In genomic region chr1:33348194-33348593, GRCh38 we compare ENCODE assay signal across 8 cellular contexts. TPM values are rescaled to one million over a fixed set of nuclear protein-coding genes. Genes with fewer than 3 reads are reported as not detected.
DNase-seq lines count a peak whose midpoint lies in the region; ATAC-seq, FAIRE-seq and TF ChIP-seq lines count a peak whose summit lies in the region.

No MANE protein-coding gene starts in this region.

- no peak for DNase-seq in T-helper 2 cell treated with Interferon-gamma antibody and Interleukin-4, amounts not matched to agents 5 μg/mL and 100 μg/mL, for 36 hours (ENCODE audit: low spot score)
- DNase-seq in T-helper 2 cell (no peak), keratinocyte (ENCODE audit: low read depth, low spot score) (no peak), testis (no peak), nucleus accumbens (lab: John Stamatoyannopoulos, UW) (no peak), HuH-7.5 (ENCODE audit: low spot score) (no peak)
- DNase-seq in activated naive CD4-positive, alpha-beta T cell treated with anti-CD3 and anti-CD28 coated beads, Interleukin-2, amount 50 U/mL, for 72 hours (ENCODE audit: low spot score in 2 of 2): no peak

- H3K9me1 ChIP-seq in keratinocyte (ENCODE audit: control insufficient read depth, extremely low read depth, insufficient read depth, low read length): no peaks in the 10 kb centered on the region

- peaks cover 3% of the 10 kb centered on the region for H4K20me1 ChIP-seq in keratinocyte (ENCODE audit: control insufficient read depth, extremely low read depth, insufficient read depth, low read length)

- H3K4me3 ChIP-seq in keratinocyte (ENCODE audit: control insufficient read depth in 2 of 3, extremely low read depth in 1 of 3, insufficient read depth in 2 of 3, low read depth in 1 of 3, low read length in 3 of 3) (peak overlapping the region; percentile 69 to 82 (median 79)), testis (peak overlapping the region; percentile 90 to 94)

- H2AFZ ChIP-seq in keratinocyte (ENCODE audit: control insufficient read depth, low read length): no peak overlapping the region

- H3K36me3 ChIP-seq in keratinocyte (ENCODE audit: control insufficient read depth in 2 of 2, extremely low read depth in 1 of 2, insufficient read depth in 2 of 2, low read length in 2 of 2) (peaks cover 11 to 31% of the 10 kb centered on the region in 2 experiments), testis (ENCODE audit: low read depth, missing control alignments) (no peaks in the 10 kb centered on the region)

- ATAC-seq in activated naive CD4-positive, alpha-beta T cell treated with anti-CD3 and anti-CD28 coated beads, Interleukin-2, amount 50 U/mL, for 72 hours: no peak
- no peak for ATAC-seq in GM18858 (IDR thresholded peaks at IDR 0.05; ENCODE audit: unreplicated experiment)

- H3K9me3 Mint-ChIP-seq in T-helper 2 cell treated with Interferon-gamma antibody and Interleukin-4, amounts not matched to agents 5 μg/mL and 100 μg/mL, for 36 hours: no peaks in the 10 kb centered on the region
- H3K9me3 Mint-ChIP-seq in activated naive CD4-positive, alpha-beta T cell treated with anti-CD3 and anti-CD28 coated beads, Interleukin-2, amount 50 U/mL, for 72 hours: no peaks in the 10 kb centered on the region

- H3K4me1 ChIP-seq in keratinocyte (ENCODE audit: control insufficient read depth, extremely low read depth, insufficient read depth, low read length) (peaks cover 48% of the 10 kb centered on the region), testis (peaks cover 14% of the 10 kb centered on the region)

- H3K27me3 Mint-ChIP-seq in T-helper 2 cell treated with Interferon-gamma antibody and Interleukin-4, amounts not matched to agents 5 μg/mL and 100 μg/mL, for 36 hours (ENCODE audit: low read depth): peaks cover 3% of the 10 kb centered on the region

- H3K27ac ChIP-seq in keratinocyte (ENCODE audit: control insufficient read depth, insufficient read depth, low read length) (peak overlapping the region; percentile 69), testis (peak overlapping the region; percentile 86 to 97)

- H3K4me1 Mint-ChIP-seq in T-helper 2 cell treated with Interferon-gamma antibody and Interleukin-4, amounts not matched to agents 5 μg/mL and 100 μg/mL, for 36 hours (ENCODE audit: low read depth): peaks cover 46% of the 10 kb centered on the region

- WGBS in testis, 2 donors: 16 to 27% methylated on average over 2 of the region's 2 CpGs

- H3K36me3 Mint-ChIP-seq in T-helper 2 cell treated with Interferon-gamma antibody and Interleukin-4, amounts not matched to agents 5 μg/mL and 100 μg/mL, for 36 hours (ENCODE audit: low read depth): peaks cover 25% of the 10 kb centered on the region
- peaks cover 28 to 36% of the 10 kb centered on the region in 2 donors for H3K36me3 Mint-ChIP-seq in activated naive CD4-positive, alpha-beta T cell treated with anti-CD3 and anti-CD28 coated beads, Interleukin-2, amount 50 U/mL, for 72 hours

- TF ChIP-seq CTCF in keratinocyte (optimal IDR thresholded peaks at IDR 0.05 in 1 of 3, IDR thresholded peaks at IDR 0.05 in 1 of 3, conservative IDR thresholded peaks at IDR 0.05 in 1 of 3; ENCODE audit: extremely low read depth in 1 of 3, insufficient read depth in 2 of 3, low read length in 3 of 3) (no peak), testis (IDR thresholded peaks at IDR 0.05) (no peak)

- H3K27me3 ChIP-seq in keratinocyte (ENCODE audit: control insufficient read depth, extremely low read depth, insufficient read depth, low read length) (no peaks in the 10 kb centered on the region), testis (no peaks in the 10 kb centered on the region)

- peak overlapping the region; percentile 89 for H3K4me3 Mint-ChIP-seq in T-helper 2 cell treated with Interferon-gamma antibody and Interleukin-4, amounts not matched to agents 5 μg/mL and 100 μg/mL, for 36 hours

- TF ChIP-seq POLR2A in testis (IDR thresholded peaks at IDR 0.05): no peak

- H3K9ac ChIP-seq in keratinocyte (ENCODE audit: control insufficient read depth, extremely low read depth, insufficient read depth, low read length): peak overlapping the region; percentile 69

- peak; percentile 73 for FAIRE-seq in keratinocyte (lab: Jason Lieb, UNC)

- H3K79me2 ChIP-seq in keratinocyte (ENCODE audit: control insufficient read depth, insufficient read depth, low read length): peaks cover 64% of the 10 kb centered on the region

- peak overlapping the region; percentile 90 for H3K4me2 ChIP-seq in keratinocyte (ENCODE audit: control insufficient read depth, extremely low read depth, insufficient read depth, low read depth, low read length)

- intact Hi-C loops in testis (cut with DNase I; ENCODE audit: low total_unique reads): no loop called here

- dilution Hi-C loops in keratinocyte (cut with MboI; ENCODE audit: extremely low pct_ligation_motif_present, low sequenced_read_pairs): no loop called here

- peak overlapping the region; percentile 95 for H3K27ac Mint-ChIP-seq in T-helper 2 cell treated with Interferon-gamma antibody and Interleukin-4, amounts not matched to agents 5 μg/mL and 100 μg/mL, for 36 hours
- H3K27ac Mint-ChIP-seq in activated naive CD4-positive, alpha-beta T cell treated with anti-CD3 and anti-CD28 coated beads, Interleukin-2, amount 50 U/mL, for 72 hours: peak overlapping the region; percentile 44 to 86

- H3K9me3 ChIP-seq in keratinocyte (ENCODE audit: control insufficient read depth, low read depth, low read length): no peaks in the 10 kb centered on the region
- H3K9me3 ChIP-seq in testis: no peaks in the 10 kb centered on the region

RNA-seq across cellular contexts. Expression of gene A3GALT2, which starts 27.3 kb away (rescaled TPM):
- total RNA-seq in activated naive CD4-positive, alpha-beta T cell treated with anti-CD3 and anti-CD28 coated beads, Interleukin-2, amount 50 U/mL, for 72 hours: not detected
- polyA plus RNA-seq in keratinocyte: not detected in 3 replicates
- not detected for polyA plus RNA-seq in keratinocyte (2011; ENCODE audit: low read depth)
- polyA plus RNA-seq in keratinocyte (2011; cell fraction: cytosol; rRNA removed): not detected in 2 replicates
- polyA plus RNA-seq in keratinocyte (2011; cell fraction: nucleus; rRNA removed): not detected in 2 replicates
- not detected in 2 replicates for polyA plus RNA-seq in keratinocyte (2012; ENCODE audit: low replicate concordance)
- polyA minus RNA-seq in keratinocyte: not detected in 3 replicates
- polyA minus RNA-seq in keratinocyte (2011; cell fraction: cytosol; rRNA and poly(A)+ RNA removed): not detected
- polyA minus RNA-seq in keratinocyte (2011; cell fraction: nucleus; rRNA and poly(A)+ RNA removed): not detected in 2 replicates
- 1 to 10 TPM in 1 of 2 donors, under 1 TPM in 1; 0.87 to 1.7 TPM for total RNA-seq in testis
- polyA plus RNA-seq in testis (ENCODE audit: insufficient read depth, low read depth, low replicate concordance): not detected
